In genomic region chr13:26921918-26922317, GRCh38 we compare ENCODE assay signal across 22 cellular contexts.
DNase-seq lines count a peak whose midpoint lies in the region; ATAC-seq, FAIRE-seq and TF ChIP-seq lines count a peak whose summit lies in the region.
"Had no signal": no experiment of that assay in that cellular context is flagged by ENCODE, and none has a peak within 500 bp of the region (broad histone marks: within the 10 kb centered on the region; RNA-seq: fewer than 3 reads in every experiment).

No MANE protein-coding gene starts in this region.

- FAIRE-seq in pancreas (lab: Jason Lieb, UNC): no peak
- FAIRE-seq: A549 had no signal

- no peak overlapping the region for H3K4me2 ChIP-seq in GM23338
- H3K4me2 ChIP-seq in OCI-LY3 (ENCODE audit: low read length): 0 out of 2 replicates have a peak overlapping the region, but pooled peaks have one; percentile 11
- H3K4me2 ChIP-seq in osteoblast (ENCODE audit: insufficient read depth, low read length): no peak overlapping the region
- H3K4me2 ChIP-seq: A549 had no signal

- H3K9me3 ChIP-seq in OCI-LY3 (ENCODE audit: insufficient read depth, low read length): no peaks in the 10 kb centered on the region
- H3K9me3 ChIP-seq in pancreas: no peaks in the 10 kb centered on the region
- H3K9me3 ChIP-seq in osteoblast (ENCODE audit: low read depth, low read length): no peaks in the 10 kb centered on the region
- H3K9me3 ChIP-seq: A549, Caco-2, SJSA1 had no signal

- no peak overlapping the region for H3K4me3 Mint-ChIP-seq in GM23338
- H3K4me3 Mint-ChIP-seq: CD4-positive, alpha-beta memory T cell; H9 had no signal

- no peak for DNase-seq in GM23338 (ENCODE audit: low spot score)
- DNase-seq in GM13977 (ENCODE audit: low spot score): no peak
- DNase-seq in T-helper 1 cell: no peak
- no peak for DNase-seq in pancreas
- no peak for DNase-seq in osteoblast (ENCODE audit: insufficient read length, low spot score, missing footprints)
- DNase-seq: AML-193; C1 segment of cervical spinal cord; Caco-2; CD4-positive, alpha-beta memory T cell; DMS79 treated with DMSO at 0.1 percent for 48 hours; GM23248; H9; KBM-7; NCI-H2029; NCI-H446 treated with DMSO at 0.1 percent for 48 hours; NCI-H526; PC-3; Right ventricle myocardium superior had no signal

- 0 out of 2 replicates have a peak overlapping the region, but pooled peaks have one; percentile 5 for H2AFZ ChIP-seq in GM23338
- H2AFZ ChIP-seq in OCI-LY3 (ENCODE audit: low read depth, low read length): no peak overlapping the region
- H2AFZ ChIP-seq in osteoblast (ENCODE audit: low read length): no peak overlapping the region
- H2AFZ ChIP-seq: GM23248 had no signal

- no peaks in the 10 kb centered on the region for H3K4me1 Mint-ChIP-seq in GM23338
- H3K4me1 Mint-ChIP-seq: CD4-positive, alpha-beta memory T cell; H9 had no signal

- H3K27me3 ChIP-seq in GM23338 (ENCODE audit: insufficient read depth): no peaks in the 10 kb centered on the region
- peaks cover 56% of the 10 kb centered on the region for H3K27me3 ChIP-seq in OCI-LY3 (ENCODE audit: low read depth, low read length)
- no peaks in the 10 kb centered on the region for H3K27me3 ChIP-seq in pancreas
- H3K27me3 ChIP-seq in osteoblast (ENCODE audit: insufficient read depth, low read length): peaks cover 20% of the 10 kb centered on the region

- no peaks in the 10 kb centered on the region for H3K36me3 Mint-ChIP-seq in GM23338 (ENCODE audit: low read depth)
- H3K36me3 Mint-ChIP-seq: CD4-positive, alpha-beta memory T cell had no signal

- no peaks in the 10 kb centered on the region for H3K9me3 Mint-ChIP-seq in GM23338
- H3K9me3 Mint-ChIP-seq: CD4-positive, alpha-beta memory T cell; H9 had no signal

- intact Hi-C loops in pancreas (cut with DNase I): loop anchor here in 1 of 3 donors (10.0 kb wide), 1 partner anchor 207 kb away; no protein-coding TSS in a partner anchor

- H3K79me2 ChIP-seq in GM23338 (replicated peaks; ENCODE audit: insufficient read depth): no peaks in the 10 kb centered on the region
- H3K79me2 ChIP-seq in OCI-LY3 (ENCODE audit: low read length): no peaks in the 10 kb centered on the region
- no peaks in the 10 kb centered on the region for H3K79me2 ChIP-seq in osteoblast (ENCODE audit: insufficient read depth, low read length)

- H4K20me1 ChIP-seq in GM23338 (replicated peaks; ENCODE audit: insufficient read depth) (no peaks in the 10 kb centered on the region), OCI-LY3 (ENCODE audit: insufficient read depth, low read length) (no peaks in the 10 kb centered on the region), osteoblast (ENCODE audit: insufficient read depth, low read length) (no peaks in the 10 kb centered on the region)

- H3K4me3 ChIP-seq in GM23338: no peak overlapping the region
- H3K4me3 ChIP-seq in OCI-LY3 (ENCODE audit: low read length): no peak overlapping the region
- H3K4me3 ChIP-seq in pancreas: no peak overlapping the region
- H3K4me3 ChIP-seq in osteoblast (ENCODE audit: insufficient read depth, low read length): no peak overlapping the region
- H3K4me3 ChIP-seq: A549, GM23248, SJSA1 had no signal

- H3K27ac Mint-ChIP-seq in GM23338: no peak overlapping the region
- H3K27ac Mint-ChIP-seq: H9 had no signal

- H3K36me3 ChIP-seq in GM23338 (ENCODE audit: insufficient read depth) (no peaks in the 10 kb centered on the region), OCI-LY3 (replicated peaks; ENCODE audit: low read depth, low read length) (no peaks in the 10 kb centered on the region), pancreas (no peaks in the 10 kb centered on the region), osteoblast (ENCODE audit: insufficient read depth, low read length) (no peaks in the 10 kb centered on the region)
- H3K36me3 ChIP-seq: SJSA1 had no signal

- TF ChIP-seq CTCF in GM23338 (conservative IDR thresholded peaks at IDR 0.05; ENCODE audit: low read depth in 2 of 2) (no peak), OCI-LY3 (IDR thresholded peaks at IDR 0.05; ENCODE audit: low read depth, low read length) (no peak), GM13977 (IDR thresholded peaks at IDR 0.05; ENCODE audit: extremely low read depth, insufficient read depth, missing control alignments) (no peak), pancreas (IDR thresholded peaks at IDR 0.05) (no peak), osteoblast (IDR thresholded peaks at IDR 0.05; ENCODE audit: extremely low read depth, low read depth, low read length) (no peak)

- in situ Hi-C loops in GM13977 (cut with MboI; ENCODE audit: low pct_unique_long_range_greater_than_20kb, low sequenced_read_pairs, unreplicated experiment): no loop called here

- WGBS in pancreas, 2 donors: 55 to 58% methylated on average over 7 of the region's 7 CpGs

- H3K27me3 Mint-ChIP-seq in GM23338 (ENCODE audit: insufficient read depth, low read depth, poor library complexity): peaks cover 2% of the 10 kb centered on the region

- no peaks in the 10 kb centered on the region for H3F3A ChIP-seq in GM23338 (replicated peaks; ENCODE audit: low read depth)

- H3K9me2 ChIP-seq in GM23338 (ENCODE audit: insufficient read depth): no peaks in the 10 kb centered on the region

- H3K4me1 ChIP-seq in GM23338 (ENCODE audit: insufficient read depth): no peaks in the 10 kb centered on the region
- H3K4me1 ChIP-seq in OCI-LY3 (ENCODE audit: low read length): peaks cover 7% of the 10 kb centered on the region; the same call in 1 of the 2 replicates
- no peaks in the 10 kb centered on the region for H3K4me1 ChIP-seq in pancreas
- H3K4me1 ChIP-seq in osteoblast (ENCODE audit: insufficient read depth, low read length): peaks cover 7% of the 10 kb centered on the region
- H3K4me1 ChIP-seq: A549, Caco-2, SJSA1 had no signal

- no peak overlapping the region for H3K9ac ChIP-seq in OCI-LY3 (ENCODE audit: low read length)
- H3K9ac ChIP-seq: GM23248 had no signal

- no peak overlapping the region for H3K27ac ChIP-seq in GM23338 (ENCODE audit: low read depth)
- no peak overlapping the region for H3K27ac ChIP-seq in OCI-LY3 (ENCODE audit: low read length)
- H3K27ac ChIP-seq in pancreas: no peak overlapping the region
- no peak overlapping the region for H3K27ac ChIP-seq in osteoblast (ENCODE audit: low read depth, low read length)
- H3K27ac ChIP-seq: A549, GM23248, SJSA1 had no signal

- ATAC-seq in GM18867 (IDR thresholded peaks at IDR 0.05; ENCODE audit: unreplicated experiment) (peak; percentile 93), GM23338 (no peak), pancreas (no peak)
- ATAC-seq: A549, PC-3 had no signal

TF ChIP-seq in GM23338, 12 proteins besides CTCF, POLR2A, EP300 and RAD21:
- TF ChIP-seq STAT1 (IDR thresholded peaks at IDR 0.05; ENCODE audit: unreplicated experiment) (no peak), ZNF114 (CRISPR knock-in tag; IDR thresholded peaks at IDR 0.05) (no peak), JUNB (IDR thresholded peaks at IDR 0.05; ENCODE audit: unreplicated experiment) (no peak)
